Comparison of ENCODE assay signal across 8 cellular contexts in genomic region chr6:131029661-131030297, GRCh38. TPM values are rescaled to one million over a fixed set of nuclear protein-coding genes. Genes with fewer than 3 reads are reported as not detected.
DNase-seq lines count a peak whose midpoint lies in the region; ATAC-seq and TF ChIP-seq lines count a peak whose summit lies in the region.

No MANE protein-coding gene starts in this region.

- H3K9me3 ChIP-seq in Peyer's patch: no peaks in the 10 kb centered on the region

- TF ChIP-seq POLR2A in Peyer's patch (IDR thresholded peaks at IDR 0.05): no peak

- intact Hi-C loops in left cardiac atrium (cut with DNase I): no loop called here

- H3K27me3 ChIP-seq in Peyer's patch: no peaks in the 10 kb centered on the region

- H3K4me1 ChIP-seq in Peyer's patch: no peaks in the 10 kb centered on the region

- H3K36me3 ChIP-seq in Peyer's patch: no peaks in the 10 kb centered on the region

- H3K4me3 ChIP-seq in Peyer's patch: no peak overlapping the region

- no peak overlapping the region for H3K27ac ChIP-seq in Peyer's patch

- DNase-seq in ELF-1 (ENCODE audit: low read depth, low spot score) (peak; percentile 30), left cardiac atrium (no peak), NCI-H187 treated with DMSO at 0.1 percent for 48 hours (lab: John Stamatoyannopoulos, UW) (no peak), cerebellar nuclear complex (lab: John Stamatoyannopoulos, UW) (no peak), Peyer's patch (no peak)
- no peak for DNase-seq in stimulated activated naive CD8-positive, alpha-beta T cell treated with anti-CD3 and anti-CD28 coated beads, Interleukin-15, Interleukin-2, amounts not matched to agents 100 U/mL and 50 U/mL, for 24 hours

- TF ChIP-seq CTCF in Peyer's patch (IDR thresholded peaks at IDR 0.05): no peak

- ATAC-seq in GM21528 (IDR thresholded peaks at IDR 0.05; ENCODE audit: low FRiP score, unreplicated experiment) (peak; percentile 96), HG03571 (IDR thresholded peaks at IDR 0.05; ENCODE audit: unreplicated experiment) (peak; percentile 90), left cardiac atrium (peak; percentile 71)
- ATAC-seq in stimulated activated naive CD8-positive, alpha-beta T cell treated with anti-CD3 and anti-CD28 coated beads, Interleukin-15, Interleukin-2, amounts not matched to agents 100 U/mL and 50 U/mL, for 24 hours: no peak

RNA-seq across cellular contexts. Expression of gene EPB41L2, which starts 33.3 kb away (rescaled TPM):
- total RNA-seq in left cardiac atrium (100 to 1,000 TPM in 1 of 2 donors, 10 to 100 TPM in 1; 83.3 to 130 TPM), Peyer's patch (100 to 1,000 TPM in 1 of 4 donors, 10 to 100 TPM in 3; 46.1 to 258 (median 88.3) TPM)
